Comparison of ENCODE assay signal across 1 cellular context in the genomic region with DNA sequence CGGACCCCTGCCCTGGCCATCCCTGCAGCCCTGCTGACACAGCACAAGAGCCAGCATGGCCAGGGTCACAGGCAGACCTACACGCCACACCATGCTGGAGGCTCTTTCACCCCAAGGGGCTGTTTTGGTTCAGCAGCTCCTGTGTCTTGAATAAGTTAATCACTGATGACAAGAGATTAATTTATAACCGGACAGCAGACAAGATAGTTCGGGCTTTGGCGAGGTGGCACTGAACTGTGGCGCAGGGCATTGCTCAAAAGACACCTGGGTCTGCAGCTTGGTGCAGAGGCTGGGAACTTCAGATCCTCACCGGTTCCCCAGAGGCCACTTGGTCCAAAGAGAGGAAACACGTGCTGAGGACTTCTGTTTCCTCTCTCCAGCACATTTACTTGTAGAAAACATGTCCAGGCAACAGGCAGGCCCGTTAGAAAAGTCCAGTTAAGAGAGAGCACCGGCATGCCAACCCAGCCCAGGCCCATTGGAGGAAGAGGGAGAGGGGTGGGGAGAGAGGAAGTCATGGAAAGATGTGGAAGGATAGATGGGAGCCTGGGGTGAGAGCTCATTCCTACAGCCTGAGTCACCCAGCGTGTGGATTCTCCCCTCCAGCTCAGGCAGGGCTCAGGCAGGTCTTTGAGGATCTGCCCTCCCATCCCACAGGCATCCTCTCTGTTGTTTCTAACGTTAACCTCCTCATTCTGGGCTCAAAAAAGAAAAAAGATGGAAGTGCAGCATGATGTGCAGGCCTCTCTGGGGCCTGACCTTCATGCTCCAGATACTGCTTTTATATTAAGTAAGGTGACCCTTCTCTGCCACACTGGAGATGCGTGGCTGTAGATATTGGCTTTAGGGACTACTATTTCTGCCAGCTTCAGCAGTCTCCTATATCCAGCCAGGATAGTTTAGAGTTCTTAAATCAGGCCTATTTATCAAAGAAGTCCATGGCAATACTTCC.
TF ChIP-seq lines count a peak whose summit lies in the region.

No MANE protein-coding gene starts in this region.

TF ChIP-seq in K562, 482 proteins besides CTCF, POLR2A, EP300 and RAD21 (continued from another document):
- no peak for TF ChIP-seq ZNF23 (CRISPR knock-in tag; IDR thresholded peaks at IDR 0.05)
- TF ChIP-seq CHD4 (IDR thresholded peaks at IDR 0.05; ENCODE audit: insufficient read depth, insufficient replicate concordance, low read depth, low read length, poor library complexity, severe bottlenecking) = no peak
